1 cellular context compared by ENCODE assay signal in genomic region chr9:33265211-33265885, GRCh38.
A peak's percentile ranks its signal among the peaks of the same experiment; 100 is the strongest.
TF ChIP-seq lines count a peak whose summit lies in the region.

No MANE protein-coding gene starts in this region.

TF ChIP-seq in GM12878, 131 proteins besides CTCF, POLR2A, EP300 and RAD21:
- TF ChIP-seq BCL11A (IDR thresholded peaks at IDR 0.05; ENCODE audit: low read depth, low read length): no peak
- TF ChIP-seq TBL1XR1 (IDR thresholded peaks at IDR 0.05; ENCODE audit: low read depth, low read length): no peak
- TF ChIP-seq HDGF (IDR thresholded peaks at IDR 0.05): peak; percentile 94
- TF ChIP-seq MLLT1 (IDR thresholded peaks at IDR 0.05): 0 out of 2 replicates have a peak, but pooled peaks have one; percentile 65
- TF ChIP-seq POLR2AphosphoS5 (IDR thresholded peaks at IDR 0.05; ENCODE audit: low read length): 0 out of 2 replicates have a peak, but pooled peaks have one; percentile 50
